15 cellular contexts compared by ENCODE assay signal in the genomic region with DNA sequence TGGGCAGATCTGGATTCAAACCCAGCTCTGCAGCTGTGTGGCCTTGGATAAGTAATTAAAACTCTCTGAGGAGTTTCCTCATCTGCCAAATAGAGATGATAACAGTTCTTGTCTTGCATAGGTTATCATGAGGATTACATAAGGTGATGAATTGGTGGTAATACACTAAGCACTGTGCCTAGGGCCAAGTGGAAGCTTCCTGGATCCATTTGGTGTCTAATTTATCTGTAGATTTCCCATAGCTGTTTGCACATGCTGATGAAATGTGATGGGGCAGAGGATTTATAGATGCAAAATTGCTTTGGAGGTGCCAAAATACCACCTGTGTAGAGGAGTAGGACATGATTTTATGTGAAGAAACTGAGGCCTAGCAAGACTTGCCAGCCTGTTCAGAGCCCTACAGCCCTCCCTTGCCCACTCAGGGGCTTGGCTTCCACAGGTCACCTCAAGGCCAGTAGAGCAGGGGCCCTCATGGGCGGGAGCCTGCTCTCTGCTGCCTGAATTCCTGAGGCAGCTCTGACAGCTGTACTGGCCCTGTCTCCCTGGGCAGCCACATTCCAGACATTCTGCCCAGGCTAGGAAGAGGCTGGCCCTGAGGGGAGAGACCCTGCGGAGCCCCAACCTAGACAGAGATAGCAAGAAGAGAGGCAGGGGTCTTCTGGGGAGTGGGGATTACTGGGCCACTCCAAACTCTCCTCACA. TPM values are rescaled to one million over a fixed set of nuclear protein-coding genes. Genes with fewer than 3 reads are reported as not detected.
A peak's percentile ranks its signal among the peaks of the same experiment; 100 is the strongest.
DNase-seq lines count a peak whose midpoint lies in the region; ATAC-seq, FAIRE-seq and TF ChIP-seq lines count a peak whose summit lies in the region.
"Had no signal": no experiment of that assay in that cellular context is flagged by ENCODE, and none has a peak within 500 bp of the region (broad histone marks: within the 10 kb centered on the region; RNA-seq: fewer than 3 reads in every experiment).

No MANE protein-coding gene starts in this region.

- no peak overlapping the region for H2AK5ac ChIP-seq in H1 (ENCODE audit: low read depth, low read length)

- no peak overlapping the region for H2BK15ac ChIP-seq in H1 (ENCODE audit: low read length)

- H3K4me3 Mint-ChIP-seq in activated CD4-positive, alpha-beta T cell treated with anti-CD3 and anti-CD28 coated beads, Interleukin-2, amount 10 ng/mL, durations not matched to agents 7 days and 5 days, result no peak overlapping the region
- no peak overlapping the region for H3K4me3 Mint-ChIP-seq in activated CD4-positive, alpha-beta T cell treated with anti-CD3 and anti-CD28 coated beads for 36 hours
- no peak overlapping the region for H3K4me3 Mint-ChIP-seq in stimulated activated naive B cell treated with anti-CD40 and anti-IgM and Interleukin-4, amounts not matched to agents 10 μg/mL and 1 μg/mL and 100 μg/mL, for 72 hours
- H3K4me3 Mint-ChIP-seq: T-cell had no signal

- no peaks in the 10 kb centered on the region for H3K27me3 Mint-ChIP-seq in activated CD4-positive, alpha-beta T cell treated with anti-CD3 and anti-CD28 coated beads, Interleukin-2, amount 10 ng/mL, durations not matched to agents 7 days and 5 days
- H3K27me3 Mint-ChIP-seq in activated CD4-positive, alpha-beta T cell treated with anti-CD3 and anti-CD28 coated beads for 36 hours, result no peaks in the 10 kb centered on the region
- H3K27me3 Mint-ChIP-seq in stimulated activated naive B cell treated with anti-CD40 and anti-IgM and Interleukin-4, amounts not matched to agents 10 μg/mL and 1 μg/mL and 100 μg/mL, for 72 hours, result peaks cover 10 to 16% of the 10 kb centered on the region in 2 donors
- H3K27me3 Mint-ChIP-seq: T-cell had no signal

- no peak for TF ChIP-seq RAD21 in H1 (IDR thresholded peaks at IDR 0.05 in 1 of 2, conservative IDR thresholded peaks at IDR 0.05 in 1 of 2; ENCODE audit: low read depth in 2 of 2, low read length in 2 of 2)

- no peak overlapping the region for H2AFZ ChIP-seq in H1 (ENCODE audit: low read length)

- H4K20me1 ChIP-seq in H1 (replicated peaks in 1 of 2; ENCODE audit: control insufficient read depth in 1 of 2, insufficient read depth in 2 of 2, low read length in 2 of 2), result no peaks in the 10 kb centered on the region

- H2BK5ac ChIP-seq in H1 (ENCODE audit: low read depth, low read length), result no peak overlapping the region

- no peak overlapping the region for H4K5ac ChIP-seq in H1 (ENCODE audit: insufficient read length, low read depth, low read length)

- H2BK20ac ChIP-seq in H1 (ENCODE audit: low read length), result no peak overlapping the region

- TF ChIP-seq EP300 in H1 (IDR thresholded peaks at IDR 0.05; ENCODE audit: borderline replicate concordance in 1 of 2, low read depth in 2 of 2, low read length in 2 of 2), result no peak

- no peaks in the 10 kb centered on the region for H3K4me1 Mint-ChIP-seq in activated CD4-positive, alpha-beta T cell treated with anti-CD3 and anti-CD28 coated beads, Interleukin-2, amount 10 ng/mL, durations not matched to agents 7 days and 5 days
- H3K4me1 Mint-ChIP-seq in activated CD4-positive, alpha-beta T cell treated with anti-CD3 and anti-CD28 coated beads for 36 hours, result peaks cover 3% of the 10 kb centered on the region
- H3K4me1 Mint-ChIP-seq in stimulated activated naive B cell treated with anti-CD40 and anti-IgM and Interleukin-4, amounts not matched to agents 10 μg/mL and 1 μg/mL and 100 μg/mL, for 72 hours, result no peaks in the 10 kb centered on the region
- H3K4me1 Mint-ChIP-seq: T-cell had no signal

- no peaks in the 10 kb centered on the region for H3K36me3 Mint-ChIP-seq in activated CD4-positive, alpha-beta T cell treated with anti-CD3 and anti-CD28 coated beads, Interleukin-2, amount 10 ng/mL, durations not matched to agents 7 days and 5 days (ENCODE audit: low read depth)
- H3K36me3 Mint-ChIP-seq in activated CD4-positive, alpha-beta T cell treated with anti-CD3 and anti-CD28 coated beads for 36 hours (ENCODE audit: low read depth), result no peaks in the 10 kb centered on the region
- H3K36me3 Mint-ChIP-seq in stimulated activated naive B cell treated with anti-CD40 and anti-IgM and Interleukin-4, amounts not matched to agents 10 μg/mL and 1 μg/mL and 100 μg/mL, for 72 hours, result no peaks in the 10 kb centered on the region
- H3K36me3 Mint-ChIP-seq: T-cell had no signal

- CTCF ChIA-PET in activated CD4-positive, alpha-beta T cell treated with anti-CD3 and anti-CD28 coated beads, Interleukin-2, amount 10 ng/mL, durations not matched to agents 7 days and 5 days (lab: Charles Lee), result interaction anchor here (1.3 kb wide), 3 partner anchors 10 to 174 kb away, joined by 3 read pairs; no protein-coding TSS in a partner anchor
- CTCF ChIA-PET in activated CD4-positive, alpha-beta T cell treated with anti-CD3 and anti-CD28 coated beads for 36 hours (lab: Charles Lee), result no interaction called here
- CTCF ChIA-PET in H1 (lab: Charles Lee; ENCODE audit: partially characterized antibody), result interaction anchor here (0.9 to 1.8 kb wide), 13 partner anchors 10 to 277 kb away, joined by 3 to 10 read pairs (median 4); no protein-coding TSS in a partner anchor

- H3K79me2 ChIP-seq in H1 (ENCODE audit: control insufficient read depth in 1 of 2, insufficient read depth in 2 of 2, low read length in 2 of 2), result no peaks in the 10 kb centered on the region

- H3K4ac ChIP-seq in H1 (replicated peaks; ENCODE audit: insufficient read length, low read depth, low read length), result no peak overlapping the region

- DNase-seq in activated CD4-positive, alpha-beta T cell treated with anti-CD3 and anti-CD28 coated beads, Interleukin-2, amount 10 ng/mL, durations not matched to agents 7 days and 5 days, result no peak
- DNase-seq in activated CD4-positive, alpha-beta T cell treated with anti-CD3 and anti-CD28 coated beads for 36 hours, result no peak
- DNase-seq in H1 (ENCODE audit: low read depth in 1 of 2, low spot score in 2 of 2), result no peak
- no peak for DNase-seq in left lung
- DNase-seq in upper lobe of right lung, result no peak
- DNase-seq in stimulated activated naive B cell treated with anti-CD40 and anti-IgM and Interleukin-4, amounts not matched to agents 10 μg/mL and 1 μg/mL and 100 μg/mL, for 72 hours, result no peak
- DNase-seq in BE2C, result no peak
- no peak for DNase-seq in 8988T
- DNase-seq: activated CD4-positive, alpha-beta T cell treated with anti-CD3 and anti-CD28 coated beads, Interleukin-2, amount 50 U/mL, for 1 hour; erythroblast; NCI-H2171 treated with DMSO at 0.1 percent for 48 hours; T-cell; testis had no signal

- no peaks in the 10 kb centered on the region for H3K9me3 ChIP-seq in H1 (ENCODE audit: insufficient read depth in 2 of 2, low read depth in 1 of 2, low read length in 1 of 2)
- H3K9me3 ChIP-seq in left lung, result no peaks in the 10 kb centered on the region
- no peaks in the 10 kb centered on the region for H3K9me3 ChIP-seq in upper lobe of right lung
- H3K9me3 ChIP-seq in BE2C, result no peaks in the 10 kb centered on the region
- H3K9me3 ChIP-seq: testis had no signal

- H3K18ac ChIP-seq in H1 (ENCODE audit: extremely low read depth, low read length), result no peak overlapping the region

- H2BK12ac ChIP-seq in H1 (ENCODE audit: low read depth, low read length), result peak overlapping the region; percentile 4; the same call in 1 of the 2 replicates

- FAIRE-seq in H1 (lab: Jason Lieb, UNC), result no peak
- FAIRE-seq: A204.1 had no signal

- H3K23me2 ChIP-seq in H1 (ENCODE audit: low read depth, low read length), result no peaks in the 10 kb centered on the region; the same call in 1 of the 2 replicates

- H3K4me1 ChIP-seq in H1 (replicated peaks in 1 of 4; ENCODE audit: control insufficient read depth in 3 of 4, insufficient read depth in 4 of 4, low read length in 3 of 4) (peaks cover 2 to 20% (median 9%) of the 10 kb centered on the region in 4 experiments; a peak in 5 of 7 replicates), left lung (no peaks in the 10 kb centered on the region), upper lobe of right lung (no peaks in the 10 kb centered on the region), BE2C (peaks cover 13% of the 10 kb centered on the region)

- no peak overlapping the region for H3K14ac ChIP-seq in H1 (ENCODE audit: insufficient read length)

- WGBS in H1 (ENCODE audit: extremely low coverage in 1 of 2, insufficient coverage in 1 of 2, insufficient read length in 1 of 2, insufficient replicate concordance in 2 of 2, low coverage in 1 of 2, low lambda C conversion rate in 2 of 2, missing lambda C conversion rate in 1 of 2), 2 experiments, result 23% methylated on average over 2 of the region's 2 CpGs; no CpG with 5 or more reads in 1 of the 2 experiments

- H3K9me3 Mint-ChIP-seq in activated CD4-positive, alpha-beta T cell treated with anti-CD3 and anti-CD28 coated beads, Interleukin-2, amount 10 ng/mL, durations not matched to agents 7 days and 5 days, result no peaks in the 10 kb centered on the region
- no peaks in the 10 kb centered on the region for H3K9me3 Mint-ChIP-seq in activated CD4-positive, alpha-beta T cell treated with anti-CD3 and anti-CD28 coated beads for 36 hours (ENCODE audit: low read depth)
- H3K9me3 Mint-ChIP-seq in stimulated activated naive B cell treated with anti-CD40 and anti-IgM and Interleukin-4, amounts not matched to agents 10 μg/mL and 1 μg/mL and 100 μg/mL, for 72 hours, result no peaks in the 10 kb centered on the region
- H3K9me3 Mint-ChIP-seq: activated T-helper 2 cell treated with anti-CD3 and anti-CD28 coated beads, Interferon-gamma antibody, Interleukin-2, Interleukin-4, amounts not matched to agents 10 μg/mL and 5 μg/mL and 100 μg/mL, durations not matched to agents 14 hours and 24 hours and 36 hours; T-cell had no signal

- no peak overlapping the region for H4K91ac ChIP-seq in H1 (replicated peaks; ENCODE audit: insufficient read length, low read length)

- no peaks in the 10 kb centered on the region for H3K79me1 ChIP-seq in H1 (ENCODE audit: low read depth, low read length)

- POLR2A ChIA-PET in activated CD4-positive, alpha-beta T cell treated with anti-CD3 and anti-CD28 coated beads, Interleukin-2, amount 10 ng/mL, durations not matched to agents 7 days and 5 days (lab: Charles Lee), result no interaction called here
- POLR2A ChIA-PET in activated CD4-positive, alpha-beta T cell treated with anti-CD3 and anti-CD28 coated beads for 36 hours (lab: Charles Lee), result no interaction called here
- POLR2A ChIA-PET in H1 (lab: Charles Lee; ENCODE audit: partially characterized antibody), result interaction anchor here (0.8 kb wide), 1 partner anchor 23 kb away, joined by 3 read pairs; no protein-coding TSS in a partner anchor

- H3K36me3 ChIP-seq in H1 (ENCODE audit: control insufficient read depth in 2 of 4, insufficient read depth in 4 of 4, low read length in 3 of 4), result no peaks in the 10 kb centered on the region
- H3K36me3 ChIP-seq in left lung, result no peaks in the 10 kb centered on the region
- H3K36me3 ChIP-seq in upper lobe of right lung, result no peaks in the 10 kb centered on the region
- no peaks in the 10 kb centered on the region for H3K36me3 ChIP-seq in BE2C

- H2BK120ac ChIP-seq in H1 (replicated peaks; ENCODE audit: low read depth, low read length), result no peak overlapping the region

- H3K4me2 ChIP-seq in H1 (ENCODE audit: insufficient read depth in 1 of 2, low read depth in 2 of 2, low read length in 2 of 2), result peak overlapping the region in 1 of 2 experiments; percentile 10; a peak in 1 of 4 replicates

- ATAC-seq in activated CD4-positive, alpha-beta T cell treated with anti-CD3 and anti-CD28 coated beads for 36 hours, result no peak
- ATAC-seq in left lung (peak; percentile 29), upper lobe of right lung (peak; percentile 67)
- ATAC-seq in stimulated activated naive B cell treated with anti-CD40 and anti-IgM and Interleukin-4, amounts not matched to agents 10 μg/mL and 1 μg/mL and 100 μg/mL, for 72 hours (replicated peaks), result no peak
- ATAC-seq: T-cell had no signal

- TF ChIP-seq POLR2A in H1 (IDR thresholded peaks at IDR 0.05; ENCODE audit: control extremely low read depth in 1 of 2, low read depth in 2 of 2, low read length in 2 of 2), result no peak

- no peak overlapping the region for H3K56ac ChIP-seq in H1 (replicated peaks; ENCODE audit: insufficient read length, low read depth, low read length)

- intact Hi-C loops in activated CD4-positive, alpha-beta T cell treated with anti-CD3 and anti-CD28 coated beads for 36 hours (cut with DNase I, micrococcal nuclease), result no loop called here
- intact Hi-C loops in left lung (cut with DNase I) (no loop called here), upper lobe of right lung (cut with DNase I) (no loop called here)

- no peak for TF ChIP-seq CTCF in H1 (IDR thresholded peaks at IDR 0.05; ENCODE audit: control extremely low read depth in 1 of 3, insufficient read depth in 1 of 3, low read depth in 1 of 3, low read length in 3 of 3)
- TF ChIP-seq CTCF in left lung (IDR thresholded peaks at IDR 0.05), result no peak
- no peak for TF ChIP-seq CTCF in upper lobe of right lung (IDR thresholded peaks at IDR 0.05)
- TF ChIP-seq CTCF in BE2C (IDR thresholded peaks at IDR 0.05; ENCODE audit: low read depth, low read length), result no peak

- no peak overlapping the region for H3K9ac ChIP-seq in H1 (replicated peaks in 1 of 4; ENCODE audit: extremely low read depth in 1 of 4, low read depth in 3 of 4, low read length in 3 of 4)

- H3K23ac ChIP-seq in H1 (ENCODE audit: insufficient read length), result no peak overlapping the region

- no peak overlapping the region for H3K27ac ChIP-seq in H1 (ENCODE audit: low read depth, low read length)
- no peak overlapping the region for H3K27ac ChIP-seq in left lung
- no peak overlapping the region for H3K27ac ChIP-seq in upper lobe of right lung
- H3K27ac ChIP-seq: testis had no signal

- no peak overlapping the region for H4K8ac ChIP-seq in H1 (ENCODE audit: extremely low read depth, insufficient read depth, low read length)

- H3K27ac Mint-ChIP-seq in activated CD4-positive, alpha-beta T cell treated with anti-CD3 and anti-CD28 coated beads, Interleukin-2, amount 10 ng/mL, durations not matched to agents 7 days and 5 days, result peak overlapping the region; percentile 51
- no peak overlapping the region for H3K27ac Mint-ChIP-seq in activated CD4-positive, alpha-beta T cell treated with anti-CD3 and anti-CD28 coated beads for 36 hours
- H3K27ac Mint-ChIP-seq in stimulated activated naive B cell treated with anti-CD40 and anti-IgM and Interleukin-4, amounts not matched to agents 10 μg/mL and 1 μg/mL and 100 μg/mL, for 72 hours, result no peak overlapping the region
- H3K27ac Mint-ChIP-seq: activated T-helper 2 cell treated with anti-CD3 and anti-CD28 coated beads, Interferon-gamma antibody, Interleukin-2, Interleukin-4, amounts not matched to agents 10 μg/mL and 5 μg/mL and 100 μg/mL, durations not matched to agents 14 hours and 24 hours and 36 hours; T-cell had no signal

- H3K27me3 ChIP-seq in H1 (replicated peaks in 1 of 4; ENCODE audit: control insufficient read depth in 3 of 4, extremely low read depth in 1 of 4, insufficient read depth in 3 of 4, low read length in 3 of 4) (no peaks in the 10 kb centered on the region), left lung (no peaks in the 10 kb centered on the region), upper lobe of right lung (no peaks in the 10 kb centered on the region), BE2C (no peaks in the 10 kb centered on the region)
- H3K27me3 ChIP-seq: testis had no signal

- no peak overlapping the region; a peak in 1 of 8 replicates for H3K4me3 ChIP-seq in H1 (ENCODE audit: extremely low read depth in 1 of 4, insufficient read depth in 2 of 4, low read depth in 3 of 4, low read length in 4 of 4)
- H3K4me3 ChIP-seq in left lung, result no peak overlapping the region
- H3K4me3 ChIP-seq in upper lobe of right lung, result no peak overlapping the region
- H3K4me3 ChIP-seq in BE2C (ENCODE audit: low read depth, low read length), result no peak overlapping the region
- H3K4me3 ChIP-seq: testis had no signal

RNA-seq across cellular contexts. Expression of gene FAT2, which starts 5.9 kb away (rescaled TPM):
- not detected for total RNA-seq in activated CD4-positive, alpha-beta T cell treated with anti-CD3 and anti-CD28 coated beads, Interleukin-2, amount 10 ng/mL, durations not matched to agents 7 days and 5 days
- not detected for total RNA-seq in activated CD4-positive, alpha-beta T cell treated with anti-CD3 and anti-CD28 coated beads for 36 hours
- 0.29 and 0.30 TPM in 2 replicates for total RNA-seq in H1 (2021; fragmentation: NEBNext Ultra II Directional; extraction: Animal tissue kit (Norgen Biotek cat#: 25700))
- polyA plus RNA-seq in H1 (2011; rRNA removed), result 0.09 and 0.12 TPM in 2 replicates
- 0.08 TPM for polyA plus RNA-seq in H1 (2011; cell fraction: cytosol; rRNA removed)
- polyA plus RNA-seq in H1 (2011; cell fraction: nucleus; rRNA removed), result 0.24 TPM
- polyA plus RNA-seq in H1 (2012, experiment 1 of 2), result 0.20 to 0.37 TPM (median 0.28 TPM) in 4 replicates
- polyA plus RNA-seq in H1 (2012, experiment 2 of 2), result 0.03 TPM
- 0.04 TPM for polyA plus RNA-seq in H1 (2013, experiment 1 of 2)
- 0.04 TPM for polyA plus RNA-seq in H1 (2013, experiment 2 of 2)
- polyA minus RNA-seq in H1 (2011; rRNA and poly(A)+ RNA removed), result 0.35 and 0.68 TPM in 2 replicates
- 0.22 TPM for polyA minus RNA-seq in H1 (2011; cell fraction: cytosol; rRNA and poly(A)+ RNA removed)
- polyA minus RNA-seq in H1 (2011; cell fraction: nucleus; rRNA and poly(A)+ RNA removed), result 0.70 TPM
- under 1 TPM; 0.03 to 0.79 TPM for total RNA-seq in left lung
- total RNA-seq in upper lobe of right lung, result 0.41 TPM
- 0.22 TPM for polyA plus RNA-seq in BE2C (2012; ENCODE audit: insufficient read depth, insufficient read length, low read depth)
- total RNA-seq: T-cell had no signal

Comparison
In these comparisons a context has a peak if more than half of its experiments do, and no peak if none do; other contexts are left out.
1. ATAC-seq: peak in left lung (single experiment) and upper lobe of right lung (single experiment); none in activated CD4-positive, alpha-beta T cell treated with anti-CD3 and anti-CD28 coated beads for 36 hours (single experiment) and stimulated activated naive B cell treated with anti-CD40 and anti-IgM and Interleukin-4, amounts not matched to agents 10 μg/mL and 1 μg/mL and 100 μg/mL, for 72 hours (0 of 2).